ENCODE assay signal across 12 cellular contexts in genomic region chr7:351681-352480, GRCh38.
DNase-seq lines count a peak whose midpoint lies in the region; ATAC-seq lines count a peak whose summit lies in the region.
"Had no signal": no experiment of that assay in that cellular context is flagged by ENCODE, and none has a peak within 500 bp of the region (broad histone marks: within the 10 kb centered on the region; RNA-seq: fewer than 3 reads in every experiment).

No MANE protein-coding gene starts in this region.

- peaks cover 14 to 20% (median 18%) of the 10 kb centered on the region in 3 donors for H3K4me1 Mint-ChIP-seq in CD8-positive, alpha-beta memory T cell
- H3K4me1 Mint-ChIP-seq in activated naive CD8-positive, alpha-beta T cell treated with anti-CD3 and anti-CD28 coated beads for 36 hours: peaks cover 10% of the 10 kb centered on the region

- peaks cover 0 to 6% (median 4%) of the 10 kb centered on the region in 3 donors for H3K36me3 Mint-ChIP-seq in CD8-positive, alpha-beta memory T cell
- peaks cover 9% of the 10 kb centered on the region for H3K36me3 Mint-ChIP-seq in activated naive CD8-positive, alpha-beta T cell treated with anti-CD3 and anti-CD28 coated beads for 36 hours

- no peaks in the 10 kb centered on the region for H3K27me3 ChIP-seq in CD8-positive, alpha-beta memory T cell (ENCODE audit: insufficient read depth, low read length, poor library complexity, severe bottlenecking)
- H3K27me3 ChIP-seq: upper lobe of left lung had no signal

- CTCF ChIA-PET in CD8-positive, alpha-beta memory T cell (lab: Charles Lee): interaction anchor here (0.8 to 1.5 kb wide), 5 partner anchors 10 to 524 kb away, joined by 3 to 5 read pairs (median 3); partner anchors contain the start of gene GET4

- H3K36me3 ChIP-seq in CD8-positive, alpha-beta memory T cell (ENCODE audit: insufficient read depth, low read length): no peaks in the 10 kb centered on the region
- H3K36me3 ChIP-seq: upper lobe of left lung had no signal

- no peaks in the 10 kb centered on the region for H3K9me3 ChIP-seq in CD8-positive, alpha-beta memory T cell (ENCODE audit: low read length)
- H3K9me3 ChIP-seq: upper lobe of left lung had no signal

- peak in 4 of 5 donors; percentile 16 to 74 (median 46) for DNase-seq in CD8-positive, alpha-beta memory T cell
- peak; percentile 56 for DNase-seq in activated CD4-positive, alpha-beta T cell treated with anti-CD3 and anti-CD28 coated beads, Interleukin-2, amount 50 U/mL, for 1 hour
- DNase-seq in activated naive CD8-positive, alpha-beta T cell treated with anti-CD3 and anti-CD28 coated beads for 36 hours: peak; percentile 57
- DNase-seq in stimulated activated CD4-positive, alpha-beta T cell treated with anti-CD3 and anti-CD28 coated beads, Interleukin-15, amount 100 ng/mL, for 24 hours: peak; percentile 66
- DNase-seq in DMS 273 (lab: John Stamatoyannopoulos, UW; ENCODE audit: unreplicated experiment) (no peak), GF-D8 (lab: John Stamatoyannopoulos, UW) (no peak)
- DNase-seq: AML-193, anterior cingulate cortex, erythroblast had no signal

- peaks cover 13% of the 10 kb centered on the region for H3K4me1 ChIP-seq in CD8-positive, alpha-beta memory T cell (ENCODE audit: insufficient read depth, low read length)

- H3K4me3 Mint-ChIP-seq in CD8-positive, alpha-beta memory T cell: no peak overlapping the region
- no peak overlapping the region for H3K4me3 Mint-ChIP-seq in activated naive CD8-positive, alpha-beta T cell treated with anti-CD3 and anti-CD28 coated beads for 36 hours

- H3K9me3 Mint-ChIP-seq in CD8-positive, alpha-beta memory T cell: peaks cover 0 to 10% (median 10%) of the 10 kb centered on the region in 5 donors
- no peaks in the 10 kb centered on the region for H3K9me3 Mint-ChIP-seq in activated naive CD8-positive, alpha-beta T cell treated with anti-CD3 and anti-CD28 coated beads for 36 hours

- H3K4me3 ChIP-seq in CD8-positive, alpha-beta memory T cell (ENCODE audit: low read length): peak overlapping the region; percentile 80

- no peak for ATAC-seq in HG03159 (IDR thresholded peaks at IDR 0.05; ENCODE audit: unreplicated experiment)
- ATAC-seq in GM18867 (IDR thresholded peaks at IDR 0.05; ENCODE audit: unreplicated experiment): no peak

- peak overlapping the region; percentile 65 for H3K27ac ChIP-seq in CD8-positive, alpha-beta memory T cell (ENCODE audit: low read depth, low read length)

- POLR2A ChIA-PET in CD8-positive, alpha-beta memory T cell (lab: Charles Lee): interaction anchor here (1.3 kb wide), 1 partner anchor 10 kb away, joined by 5 read pairs; no protein-coding TSS in a partner anchor

- H3K27ac Mint-ChIP-seq in CD8-positive, alpha-beta memory T cell: no peak overlapping the region
- no peak overlapping the region for H3K27ac Mint-ChIP-seq in activated naive CD8-positive, alpha-beta T cell treated with anti-CD3 and anti-CD28 coated beads for 36 hours

- no peaks in the 10 kb centered on the region for H3K27me3 Mint-ChIP-seq in CD8-positive, alpha-beta memory T cell
- no peaks in the 10 kb centered on the region for H3K27me3 Mint-ChIP-seq in activated naive CD8-positive, alpha-beta T cell treated with anti-CD3 and anti-CD28 coated beads for 36 hours

Comparison
In these comparisons a context has a peak if more than half of its experiments do, and no peak if none do; other contexts are left out.
1. DNase-seq: peak in CD8-positive, alpha-beta memory T cell (4 of 5), activated CD4-positive, alpha-beta T cell treated with anti-CD3 and anti-CD28 coated beads, Interleukin-2, amount 50 U/mL, for 1 hour (single experiment), activated naive CD8-positive, alpha-beta T cell treated with anti-CD3 and anti-CD28 coated beads for 36 hours (single experiment) and stimulated activated CD4-positive, alpha-beta T cell treated with anti-CD3 and anti-CD28 coated beads, Interleukin-15, amount 100 ng/mL, for 24 hours (single experiment); none in DMS 273 (single experiment) and GF-D8 (single experiment).